1 cellular context compared by ENCODE assay signal in the genomic region with DNA sequence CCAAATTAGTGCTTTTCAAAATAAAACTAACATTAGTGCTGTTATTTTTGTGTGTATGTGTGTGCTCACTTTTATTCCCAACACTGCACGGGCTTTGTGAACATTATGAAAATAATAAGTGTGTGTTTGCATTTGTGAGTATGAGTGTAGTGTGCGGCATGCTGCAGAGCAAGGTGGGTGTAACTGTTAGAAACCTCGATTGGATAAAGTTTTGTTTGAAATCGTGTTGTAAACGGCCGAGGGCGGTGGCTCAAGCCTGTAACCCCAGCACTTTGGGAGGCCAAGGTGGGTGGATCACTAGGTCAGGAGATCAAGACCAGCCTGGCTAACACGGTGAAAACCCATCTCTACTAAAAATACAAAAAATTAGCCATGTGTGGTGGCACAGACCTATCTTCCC.
TF ChIP-seq lines count a peak whose summit lies in the region.
"Not testable (repeated sequence)": the region's sequence is repeated elsewhere in the genome, so short reads cannot be mapped to it uniquely, and the experiment has no call there.

No MANE protein-coding gene starts in this region.

TF ChIP-seq in HepG2, 621 proteins besides CTCF, POLR2A, EP300 and RAD21:
- TF ChIP-seq, protein P1, sequence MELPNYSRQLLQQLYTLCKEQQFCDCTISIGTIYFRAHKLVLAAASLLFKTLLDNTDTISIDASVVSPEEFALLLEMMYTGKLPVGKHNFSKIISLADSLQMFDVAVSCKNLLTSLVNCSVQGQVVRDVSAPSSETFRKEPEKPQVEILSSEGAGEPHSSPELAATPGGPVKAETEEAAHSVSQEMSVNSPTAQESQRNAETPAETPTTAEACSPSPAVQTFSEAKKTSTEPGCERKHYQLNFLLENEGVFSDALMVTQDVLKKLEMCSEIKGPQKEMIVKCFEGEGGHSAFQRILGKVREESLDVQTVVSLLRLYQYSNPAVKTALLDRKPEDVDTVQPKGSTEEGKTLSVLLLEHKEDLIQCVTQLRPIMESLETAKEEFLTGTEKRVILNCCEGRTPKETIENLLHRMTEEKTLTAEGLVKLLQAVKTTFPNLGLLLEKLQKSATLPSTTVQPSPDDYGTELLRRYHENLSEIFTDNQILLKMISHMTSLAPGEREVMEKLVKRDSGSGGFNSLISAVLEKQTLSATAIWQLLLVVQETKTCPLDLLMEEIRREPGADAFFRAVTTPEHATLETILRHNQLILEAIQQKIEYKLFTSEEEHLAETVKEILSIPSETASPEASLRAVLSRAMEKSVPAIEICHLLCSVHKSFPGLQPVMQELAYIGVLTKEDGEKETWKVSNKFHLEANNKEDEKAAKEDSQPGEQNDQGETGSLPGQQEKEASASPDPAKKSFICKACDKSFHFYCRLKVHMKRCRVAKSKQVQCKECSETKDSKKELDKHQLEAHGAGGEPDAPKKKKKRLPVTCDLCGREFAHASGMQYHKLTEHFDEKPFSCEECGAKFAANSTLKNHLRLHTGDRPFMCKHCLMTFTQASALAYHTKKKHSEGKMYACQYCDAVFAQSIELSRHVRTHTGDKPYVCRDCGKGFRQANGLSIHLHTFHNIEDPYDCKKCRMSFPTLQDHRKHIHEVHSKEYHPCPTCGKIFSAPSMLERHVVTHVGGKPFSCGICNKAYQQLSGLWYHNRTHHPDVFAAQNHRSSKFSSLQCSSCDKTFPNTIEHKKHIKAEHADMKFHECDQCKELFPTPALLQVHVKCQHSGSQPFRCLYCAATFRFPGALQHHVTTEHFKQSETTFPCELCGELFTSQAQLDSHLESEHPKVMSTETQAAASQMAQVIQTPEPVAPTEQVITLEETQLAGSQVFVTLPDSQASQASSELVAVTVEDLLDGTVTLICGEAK (IDR thresholded peaks at IDR 0.05): not testable (repeated sequence)
- TF ChIP-seq, protein P1 (CRISPR knock-in tag; IDR thresholded peaks at IDR 0.05): peak; percentile 88
